In genomic region chr2:237697586-237698337, GRCh38 we compare ENCODE assay signal across 1 cellular context.
TF ChIP-seq lines count a peak whose summit lies in the region.

No MANE protein-coding gene starts in this region.

TF ChIP-seq in GM12878, 131 proteins besides CTCF, POLR2A, EP300 and RAD21 (continued from another document):
- TF ChIP-seq PRDM15 (CRISPR knock-in tag; IDR thresholded peaks at IDR 0.05) (no peak), SIN3A (IDR thresholded peaks at IDR 0.05; ENCODE audit: low read depth, low read length) (no peak), ZBTB33 (IDR thresholded peaks at IDR 0.05) (0 out of 2 replicates have a peak, but pooled peaks have one; percentile 56), SMAD5 (IDR thresholded peaks at IDR 0.05; ENCODE audit: low read depth) (no peak), FOXK2 (IDR thresholded peaks at IDR 0.05) (no peak), MXI1 (IDR thresholded peaks at IDR 0.05; ENCODE audit: low read depth, low read length) (0 out of 2 replicates have a peak, but pooled peaks have one; percentile 23), CBFB (IDR thresholded peaks at IDR 0.05; ENCODE audit: low read depth) (no peak), POLR2AphosphoS5 (IDR thresholded peaks at IDR 0.05; ENCODE audit: low read length) (no peak), SMC3 (IDR thresholded peaks at IDR 0.05; ENCODE audit: borderline replicate concordance, low read length) (no peak)
